In the genomic region with DNA sequence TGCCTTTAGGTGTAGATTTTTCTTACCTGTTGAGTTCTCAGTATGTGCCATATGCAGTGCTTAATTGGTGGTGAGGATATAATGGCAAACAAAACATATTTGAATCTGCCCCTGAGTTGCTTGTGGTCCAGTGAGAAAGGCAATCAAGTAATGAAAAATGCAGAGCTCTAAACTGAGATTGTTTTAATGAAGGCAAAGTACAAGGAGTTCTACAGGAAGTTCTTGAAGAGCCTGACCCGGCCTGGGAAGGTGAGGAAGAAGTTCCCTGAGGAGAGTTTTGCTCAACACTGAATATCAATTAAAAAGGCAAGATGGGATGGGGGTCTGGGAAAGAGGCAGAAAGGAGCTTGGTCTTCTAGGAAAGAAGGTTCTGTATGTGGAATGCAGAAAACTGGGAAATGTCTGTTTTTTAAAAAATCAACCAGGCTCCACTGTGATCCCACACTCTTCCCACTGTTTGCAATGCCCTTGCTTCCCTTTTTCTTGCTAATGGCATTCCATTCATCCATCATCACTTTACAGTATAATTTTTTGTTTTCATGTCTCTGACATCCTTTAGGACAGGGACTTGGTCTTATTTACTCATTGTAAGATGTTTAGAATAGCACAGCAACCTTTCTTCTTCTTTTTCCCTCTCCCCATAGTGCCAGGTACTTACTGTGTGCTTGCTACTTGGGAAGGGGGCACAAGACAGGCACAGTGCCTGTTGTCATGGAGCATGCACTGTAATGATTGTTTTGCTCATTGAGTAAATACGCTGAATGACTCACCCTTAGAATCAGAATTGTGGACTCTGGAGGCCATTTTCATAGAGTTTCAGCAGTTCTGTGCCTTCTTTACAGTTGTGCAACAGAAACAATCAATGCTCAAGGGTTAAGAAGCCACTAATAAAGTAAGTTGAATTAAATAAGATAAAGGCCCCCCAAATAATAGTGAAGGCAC, we compare ENCODE assay signal across 11 cellular contexts.
A peak's percentile ranks its signal among the peaks of the same experiment; 100 is the strongest.
DNase-seq lines count a peak whose midpoint lies in the region; ATAC-seq and TF ChIP-seq lines count a peak whose summit lies in the region.
"Had no signal": no experiment of that assay in that cellular context is flagged by ENCODE, and none has a peak within 500 bp of the region (broad histone marks: within the 10 kb centered on the region; RNA-seq: fewer than 3 reads in every experiment).

No MANE protein-coding gene starts in this region.

- H3K36me3 ChIP-seq in Panc1 (ENCODE audit: control insufficient read depth, insufficient read depth, low read length), result no peaks in the 10 kb centered on the region
- no peaks in the 10 kb centered on the region for H3K36me3 ChIP-seq in sigmoid colon

- POLR2A ChIA-PET in Panc1 (lab: Charles Lee), result interaction anchor here (0.6 kb wide), 1 partner anchor 31 kb away, joined by 5 read pairs; no protein-coding TSS in a partner anchor

- peak overlapping the region; percentile 11 for H3K4me3 Mint-ChIP-seq in type B pancreatic cell
- H3K4me3 Mint-ChIP-seq: natural killer cell had no signal

- TF ChIP-seq EP300 in sigmoid colon (IDR thresholded peaks at IDR 0.05), result no peak

- H3K27me3 Mint-ChIP-seq in type B pancreatic cell, result no peaks in the 10 kb centered on the region

- H3K4me1 Mint-ChIP-seq in type B pancreatic cell (ENCODE audit: unreplicated experiment), result peaks cover 33% of the 10 kb centered on the region

- DNase-seq in SHP77 (lab: John Stamatoyannopoulos, UW), result peak; percentile 51 to 72
- no peak for DNase-seq in SHP77 treated with DMSO at 0.1 percent for 48 hours (lab: John Stamatoyannopoulos, UW)
- peak; percentile 84 for DNase-seq in Panc1 (ENCODE audit: low read depth, low spot score)
- peak; percentile 70 for DNase-seq in fibroblast of pulmonary artery (ENCODE audit: low read depth)
- DNase-seq in type B pancreatic cell (ENCODE audit: extremely low spot score, unreplicated experiment), result no peak
- DNase-seq in sigmoid colon, result no peak
- DNase-seq: amygdala; natural killer cell; stimulated activated CD8-positive, alpha-beta memory T cell treated with anti-CD3 and anti-CD28 coated beads, Interleukin-4, amount 100 ng/mL, for 48 hours had no signal

- no peak for TF ChIP-seq CTCF in Panc1 (IDR thresholded peaks at IDR 0.05)
- TF ChIP-seq CTCF in fibroblast of pulmonary artery (IDR thresholded peaks at IDR 0.05; ENCODE audit: low read length, missing control alignments), result no peak
- no peak for TF ChIP-seq CTCF in type B pancreatic cell (conservative IDR thresholded peaks at IDR 0.05)
- no peak for TF ChIP-seq CTCF in sigmoid colon (IDR thresholded peaks at IDR 0.05)

- 14 to 62% methylated on average over 2 of the region's 2 CpGs for WGBS in sigmoid colon, 2 donors

- H3K4me1 ChIP-seq in Panc1 (ENCODE audit: control insufficient read depth, insufficient read depth, low read length), result peaks cover 22% of the 10 kb centered on the region
- H3K4me1 ChIP-seq in sigmoid colon, result peaks cover 0 to 48% (median 35%) of the 10 kb centered on the region in 4 donors

- in situ Hi-C loops in Panc1 (cut with HindIII; ENCODE audit: low pct_unique_long_range_greater_than_20kb, low sequenced_read_pairs), result no loop called here

- H3K27me3 ChIP-seq in Panc1 (ENCODE audit: control insufficient read depth, insufficient read depth, low read length) (no peaks in the 10 kb centered on the region), sigmoid colon (no peaks in the 10 kb centered on the region)

- H3K9me3 ChIP-seq in Panc1 (ENCODE audit: control insufficient read depth, insufficient read depth, low read depth, low read length) (no peaks in the 10 kb centered on the region), sigmoid colon (no peaks in the 10 kb centered on the region)

- H3K27ac ChIP-seq in Panc1 (ENCODE audit: low read length), result peak overlapping the region; percentile 69
- peak overlapping the region in 1 of 4 donors; percentile 56 for H3K27ac ChIP-seq in sigmoid colon

- TF ChIP-seq POLR2A in sigmoid colon (IDR thresholded peaks at IDR 0.05), result no peak

- H3K27ac Mint-ChIP-seq in type B pancreatic cell, result peak overlapping the region; percentile 81
- H3K27ac Mint-ChIP-seq: natural killer cell had no signal

- intact Hi-C loops in Panc1 (cut with micrococcal nuclease; ENCODE audit: unreplicated experiment) (no loop called here), sigmoid colon (cut with DNase I) (no loop called here)

- peaks cover 7% of the 10 kb centered on the region for H3K36me3 Mint-ChIP-seq in type B pancreatic cell
- H3K36me3 Mint-ChIP-seq: natural killer cell had no signal

- H3K9me3 Mint-ChIP-seq in type B pancreatic cell, result peaks cover 4% of the 10 kb centered on the region
- H3K9me3 Mint-ChIP-seq: natural killer cell had no signal

- BruUV-seq in Panc1 (replicated peaks; lab: Mats Ljungman, UMichigan), result no TSS peak

- ATAC-seq in Panc1, result peak; percentile 98
- ATAC-seq in GM18858 (IDR thresholded peaks at IDR 0.05; ENCODE audit: unreplicated experiment), result no peak
- no peak for ATAC-seq in GM18909 (IDR thresholded peaks at IDR 0.05; ENCODE audit: poor library complexity, unreplicated experiment)
- ATAC-seq: natural killer cell had no signal

- H3K4me3 ChIP-seq in Panc1 (ENCODE audit: low read depth in 2 of 2, low read length in 2 of 2), result no peak overlapping the region
- H3K4me3 ChIP-seq in fibroblast of pulmonary artery (replicated peaks; ENCODE audit: low read depth, low read length), result no peak overlapping the region
- H3K4me3 ChIP-seq in sigmoid colon, result no peak overlapping the region

- CTCF ChIA-PET in Panc1 (lab: Charles Lee), result no interaction called here

Comparison
In these comparisons a context has a peak if more than half of its experiments do, and no peak if none do; other contexts are left out.
1. DNase-seq: peak in SHP77 (2 of 2), Panc1 (single experiment) and fibroblast of pulmonary artery (single experiment); none in SHP77 treated with DMSO at 0.1 percent for 48 hours (single experiment), type B pancreatic cell (single experiment) and sigmoid colon (single experiment).